ENCODE assay signal across 1 cellular context in the genomic region with DNA sequence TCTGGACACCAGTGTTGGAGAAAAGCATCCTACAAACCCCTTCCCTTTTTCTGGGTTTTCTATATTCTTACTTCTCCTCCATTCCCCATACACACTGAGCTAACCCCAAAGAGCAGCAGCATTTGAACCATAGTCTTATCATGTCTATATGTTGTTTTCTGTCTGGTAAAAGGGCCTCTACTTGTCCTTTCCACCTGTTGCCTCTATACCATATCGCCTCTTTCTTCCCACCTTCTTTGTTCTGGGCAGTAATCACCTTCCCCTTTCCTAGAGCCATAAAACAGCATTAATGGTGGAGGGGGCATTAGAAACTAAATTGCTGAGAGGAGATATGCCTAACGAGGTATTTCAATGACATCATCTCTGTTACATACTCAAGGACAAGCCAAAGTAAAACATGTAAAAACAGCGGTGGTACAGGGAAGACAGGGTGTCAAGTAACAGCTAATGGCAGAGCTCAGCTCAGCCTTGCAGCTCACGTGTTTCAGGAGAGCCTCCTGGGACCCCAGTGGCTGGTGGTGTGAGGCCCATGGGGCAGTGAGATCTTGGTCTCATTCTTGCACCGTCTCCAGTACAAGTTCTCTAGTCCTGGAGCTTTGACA.
TF ChIP-seq lines count a peak whose summit lies in the region.

No MANE protein-coding gene starts in this region.

TF ChIP-seq in HEK293, 187 proteins besides CTCF, POLR2A, EP300 and RAD21 (continued from another document):
- TF ChIP-seq, protein P1, sequence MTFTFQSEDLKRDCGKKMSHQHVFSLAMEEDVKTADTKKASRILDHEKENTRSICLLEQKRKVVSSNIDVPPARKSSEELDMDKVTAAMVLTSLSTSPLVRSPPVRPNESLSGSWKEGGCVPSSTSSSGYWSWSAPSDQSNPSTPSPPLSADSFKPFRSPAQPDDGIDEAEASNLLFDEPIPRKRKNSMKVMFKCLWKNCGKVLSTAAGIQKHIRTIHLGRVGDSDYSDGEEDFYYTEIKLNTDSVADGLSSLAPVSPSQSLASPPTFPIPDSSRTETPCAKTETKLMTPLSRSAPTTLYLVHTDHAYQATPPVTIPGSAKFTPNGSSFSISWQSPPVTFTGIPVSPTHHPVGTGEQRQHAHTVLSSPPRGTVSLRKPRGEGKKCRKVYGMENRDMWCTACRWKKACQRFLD (tag by site-specific recombination; IDR thresholded peaks at IDR 0.05), result no peak
- peak; percentile 37; the same call in 1 of the 2 replicates for TF ChIP-seq ZBTB8A (tag by site-specific recombination; IDR thresholded peaks at IDR 0.05)
- TF ChIP-seq, protein P2, sequence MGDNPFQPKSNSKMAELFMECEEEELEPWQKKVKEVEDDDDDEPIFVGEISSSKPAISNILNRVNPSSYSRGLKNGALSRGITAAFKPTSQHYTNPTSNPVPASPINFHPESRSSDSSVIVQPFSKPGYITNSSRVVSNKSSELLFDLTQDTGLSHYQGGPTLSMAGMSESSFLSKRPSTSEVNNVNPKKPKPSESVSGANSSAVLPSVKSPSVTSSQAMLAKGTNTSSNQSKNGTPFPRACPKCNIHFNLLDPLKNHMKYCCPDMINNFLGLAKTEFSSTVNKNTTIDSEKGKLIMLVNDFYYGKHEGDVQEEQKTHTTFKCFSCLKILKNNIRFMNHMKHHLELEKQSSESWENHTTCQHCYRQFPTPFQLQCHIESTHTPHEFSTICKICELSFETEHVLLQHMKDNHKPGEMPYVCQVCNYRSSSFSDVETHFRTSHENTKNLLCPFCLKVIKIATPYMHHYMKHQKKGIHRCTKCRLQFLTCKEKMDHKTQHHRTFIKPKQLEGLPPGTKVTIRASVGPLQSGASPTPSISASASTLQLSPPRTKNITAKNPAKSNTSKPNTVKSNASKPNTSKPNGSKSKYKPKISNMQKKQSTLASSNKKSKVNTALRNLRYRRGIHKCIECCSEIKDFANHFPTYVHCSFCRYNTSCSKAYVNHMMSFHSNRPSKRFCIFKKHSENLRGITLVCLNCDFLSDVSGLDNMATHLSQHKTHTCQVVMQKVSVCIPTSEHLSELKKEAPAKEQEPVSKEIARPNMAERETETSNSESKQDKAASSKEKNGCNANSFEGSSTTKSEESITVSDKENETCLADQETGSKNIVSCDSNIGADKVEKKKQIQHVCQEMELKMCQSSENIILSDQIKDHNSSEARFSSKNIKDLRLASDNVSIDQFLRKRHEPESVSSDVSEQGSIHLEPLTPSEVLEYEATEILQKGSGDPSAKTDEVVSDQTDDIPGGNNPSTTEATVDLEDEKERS (tag by site-specific recombination; IDR thresholded peaks at IDR 0.05), result no peak
- TF ChIP-seq ZNF544 (tag by site-specific recombination; IDR thresholded peaks at IDR 0.05), result no peak
- TF ChIP-seq ZNF16 (tag by site-specific recombination; IDR thresholded peaks at IDR 0.05; ENCODE audit: low read depth), result no peak
- TF ChIP-seq ZNF146 (tag by site-specific recombination; IDR thresholded peaks at IDR 0.05), result peak; percentile 16; the same call in 1 of the 2 replicates
- TF ChIP-seq TRIM28 (IDR thresholded peaks at IDR 0.05; ENCODE audit: borderline replicate concordance, low read length), result peak; percentile 75; the same call in 1 of the 2 replicates
- TF ChIP-seq ZNF248 (tag by site-specific recombination; IDR thresholded peaks at IDR 0.05), result no peak
- TF ChIP-seq ZNF341 (tag by site-specific recombination; IDR thresholded peaks at IDR 0.05; ENCODE audit: low read depth), result peak; percentile 32; the same call in 1 of the 2 replicates
- TF ChIP-seq, protein P3, sequence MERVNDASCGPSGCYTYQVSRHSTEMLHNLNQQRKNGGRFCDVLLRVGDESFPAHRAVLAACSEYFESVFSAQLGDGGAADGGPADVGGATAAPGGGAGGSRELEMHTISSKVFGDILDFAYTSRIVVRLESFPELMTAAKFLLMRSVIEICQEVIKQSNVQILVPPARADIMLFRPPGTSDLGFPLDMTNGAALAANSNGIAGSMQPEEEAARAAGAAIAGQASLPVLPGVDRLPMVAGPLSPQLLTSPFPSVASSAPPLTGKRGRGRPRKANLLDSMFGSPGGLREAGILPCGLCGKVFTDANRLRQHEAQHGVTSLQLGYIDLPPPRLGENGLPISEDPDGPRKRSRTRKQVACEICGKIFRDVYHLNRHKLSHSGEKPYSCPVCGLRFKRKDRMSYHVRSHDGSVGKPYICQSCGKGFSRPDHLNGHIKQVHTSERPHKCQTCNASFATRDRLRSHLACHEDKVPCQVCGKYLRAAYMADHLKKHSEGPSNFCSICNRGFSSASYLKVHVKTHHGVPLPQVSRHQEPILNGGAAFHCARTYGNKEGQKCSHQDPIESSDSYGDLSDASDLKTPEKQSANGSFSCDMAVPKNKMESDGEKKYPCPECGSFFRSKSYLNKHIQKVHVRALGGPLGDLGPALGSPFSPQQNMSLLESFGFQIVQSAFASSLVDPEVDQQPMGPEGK (tag by site-specific recombination; IDR thresholded peaks at IDR 0.05), result peak; percentile 74
TF ChIP-seq in HEK293: peak in this region for 55.
